Comparison of ENCODE assay signal across 15 cellular contexts in the genomic region with DNA sequence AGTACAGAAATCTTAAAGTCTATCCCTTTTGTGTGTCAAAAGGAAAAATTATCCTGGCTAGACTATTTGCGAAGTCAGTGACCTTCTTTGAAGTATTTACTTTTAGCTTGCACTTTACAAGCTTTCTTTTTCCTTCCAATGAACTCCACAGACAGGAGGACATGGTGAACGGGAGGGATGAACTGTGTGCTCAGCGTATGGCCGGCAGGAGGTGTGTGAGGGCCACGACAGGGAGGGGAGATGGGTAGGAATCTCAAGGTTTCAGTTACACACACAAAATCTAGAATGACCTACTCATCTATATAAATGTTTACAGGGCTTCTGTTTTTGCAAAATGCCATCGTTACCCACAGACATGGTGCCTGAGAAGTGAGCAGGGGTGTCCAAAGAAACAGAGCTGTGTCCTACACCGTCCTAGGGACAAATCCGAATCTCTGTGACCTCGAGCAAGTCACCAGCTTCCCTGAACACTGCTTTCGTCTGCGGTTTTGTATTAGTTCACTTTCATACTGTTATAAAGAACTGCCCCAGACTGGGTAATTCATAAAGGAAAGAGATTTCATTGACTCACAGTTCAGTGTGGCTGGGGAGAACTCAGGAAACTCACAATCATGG.
DNase-seq lines count a peak whose midpoint lies in the region; ATAC-seq and TF ChIP-seq lines count a peak whose summit lies in the region.
"Had no signal": no experiment of that assay in that cellular context is flagged by ENCODE, and none has a peak within 500 bp of the region (broad histone marks: within the 10 kb centered on the region; RNA-seq: fewer than 3 reads in every experiment).

No MANE protein-coding gene starts in this region.

- no peaks in the 10 kb centered on the region for H3K4me1 ChIP-seq in upper lobe of left lung

- no peaks in the 10 kb centered on the region for H3K9me3 ChIP-seq in upper lobe of left lung

- no peaks in the 10 kb centered on the region for H3K4me1 Mint-ChIP-seq in nephron progenitor cell
- H3K4me1 Mint-ChIP-seq: stimulated activated naive CD8-positive, alpha-beta T cell treated with anti-CD3 and anti-CD28 coated beads, Interleukin-15, amount 100 ng/mL, for 72 hours had no signal

- TF ChIP-seq CTCF in WI38 (IDR thresholded peaks at IDR 0.05; ENCODE audit: low read depth, low read length) (peak; percentile 76), nephron progenitor cell (IDR thresholded peaks at IDR 0.05) (peak; percentile 8), upper lobe of left lung (IDR thresholded peaks at IDR 0.05) (no peak)

- peak; percentile 72 for DNase-seq in DMS153 treated with DMSO at 0.1 percent for 48 hours (lab: John Stamatoyannopoulos, UW; ENCODE audit: unreplicated experiment)
- peak; percentile 62 for DNase-seq in NCI-H187 treated with DMSO at 0.1 percent for 48 hours (lab: John Stamatoyannopoulos, UW)
- DNase-seq in nephron progenitor cell: no peak
- DNase-seq in HK-2 (ENCODE audit: unreplicated experiment): no peak
- DNase-seq in upper lobe of left lung: no peak
- no peak for DNase-seq in 8988T
- no peak for DNase-seq in NCI-H345 (lab: John Stamatoyannopoulos, UW)
- DNase-seq: anterior cingulate cortex; effector CD4-positive, alpha-beta T cell; foreskin melanocyte; kidney; right cardiac atrium; stimulated activated naive CD8-positive, alpha-beta T cell treated with anti-CD3 and anti-CD28 coated beads, Interleukin-15, amount 100 ng/mL, for 72 hours had no signal

- no peak for TF ChIP-seq POLR2A in upper lobe of left lung (IDR thresholded peaks at IDR 0.05)

- H3K9me3 Mint-ChIP-seq in nephron progenitor cell: no peaks in the 10 kb centered on the region
- H3K9me3 Mint-ChIP-seq: stimulated activated naive CD8-positive, alpha-beta T cell treated with anti-CD3 and anti-CD28 coated beads, Interleukin-15, amount 100 ng/mL, for 72 hours had no signal

- no peaks in the 10 kb centered on the region for H3K27me3 ChIP-seq in upper lobe of left lung

- TF ChIP-seq EP300 in upper lobe of left lung (IDR thresholded peaks at IDR 0.05): no peak

- H3K4me3 ChIP-seq in WI38 (ENCODE audit: low read depth, low read length) (no peak overlapping the region), upper lobe of left lung (no peak overlapping the region)
- H3K4me3 ChIP-seq: SK-N-MC had no signal

- H3K36me3 Mint-ChIP-seq in nephron progenitor cell (ENCODE audit: low read depth): no peaks in the 10 kb centered on the region

- ATAC-seq in upper lobe of left lung (ENCODE audit: low FRiP score in 2 of 2): no peak
- ATAC-seq: right cardiac atrium; stimulated activated naive CD8-positive, alpha-beta T cell treated with anti-CD3 and anti-CD28 coated beads, Interleukin-15, amount 100 ng/mL, for 72 hours had no signal

- no peak overlapping the region for H3K27ac ChIP-seq in upper lobe of left lung
- H3K27ac ChIP-seq: SK-N-MC had no signal

- no peaks in the 10 kb centered on the region for H3K36me3 ChIP-seq in upper lobe of left lung

- peak overlapping the region; percentile 70 for H3K27ac Mint-ChIP-seq in nephron progenitor cell
- H3K27ac Mint-ChIP-seq: stimulated activated naive CD8-positive, alpha-beta T cell treated with anti-CD3 and anti-CD28 coated beads, Interleukin-15, amount 100 ng/mL, for 72 hours had no signal

- H3K27me3 Mint-ChIP-seq in nephron progenitor cell (ENCODE audit: low read depth, poor library complexity): peaks cover 2% of the 10 kb centered on the region
- H3K27me3 Mint-ChIP-seq: stimulated activated naive CD8-positive, alpha-beta T cell treated with anti-CD3 and anti-CD28 coated beads, Interleukin-15, amount 100 ng/mL, for 72 hours had no signal

- H3K4me3 Mint-ChIP-seq in nephron progenitor cell: no peak overlapping the region
- H3K4me3 Mint-ChIP-seq: stimulated activated naive CD8-positive, alpha-beta T cell treated with anti-CD3 and anti-CD28 coated beads, Interleukin-15, amount 100 ng/mL, for 72 hours had no signal

- 67 to 80% methylated on average over 11 of the region's 11 CpGs for WGBS in upper lobe of left lung, 2 donors

Comparison
In these comparisons a context has a peak if more than half of its experiments do, and no peak if none do; other contexts are left out.
1. DNase-seq: peak in DMS153 treated with DMSO at 0.1 percent for 48 hours (single experiment) and NCI-H187 treated with DMSO at 0.1 percent for 48 hours (single experiment); none in nephron progenitor cell (single experiment), HK-2 (single experiment), upper lobe of left lung (0 of 2), 8988T (single experiment) and NCI-H345 (single experiment).
2. CTCF ChIP-seq: peak in WI38 (single experiment) and nephron progenitor cell (single experiment); none in upper lobe of left lung (0 of 6).